Comparison of ENCODE assay signal across 8 cellular contexts in the genomic region with DNA sequence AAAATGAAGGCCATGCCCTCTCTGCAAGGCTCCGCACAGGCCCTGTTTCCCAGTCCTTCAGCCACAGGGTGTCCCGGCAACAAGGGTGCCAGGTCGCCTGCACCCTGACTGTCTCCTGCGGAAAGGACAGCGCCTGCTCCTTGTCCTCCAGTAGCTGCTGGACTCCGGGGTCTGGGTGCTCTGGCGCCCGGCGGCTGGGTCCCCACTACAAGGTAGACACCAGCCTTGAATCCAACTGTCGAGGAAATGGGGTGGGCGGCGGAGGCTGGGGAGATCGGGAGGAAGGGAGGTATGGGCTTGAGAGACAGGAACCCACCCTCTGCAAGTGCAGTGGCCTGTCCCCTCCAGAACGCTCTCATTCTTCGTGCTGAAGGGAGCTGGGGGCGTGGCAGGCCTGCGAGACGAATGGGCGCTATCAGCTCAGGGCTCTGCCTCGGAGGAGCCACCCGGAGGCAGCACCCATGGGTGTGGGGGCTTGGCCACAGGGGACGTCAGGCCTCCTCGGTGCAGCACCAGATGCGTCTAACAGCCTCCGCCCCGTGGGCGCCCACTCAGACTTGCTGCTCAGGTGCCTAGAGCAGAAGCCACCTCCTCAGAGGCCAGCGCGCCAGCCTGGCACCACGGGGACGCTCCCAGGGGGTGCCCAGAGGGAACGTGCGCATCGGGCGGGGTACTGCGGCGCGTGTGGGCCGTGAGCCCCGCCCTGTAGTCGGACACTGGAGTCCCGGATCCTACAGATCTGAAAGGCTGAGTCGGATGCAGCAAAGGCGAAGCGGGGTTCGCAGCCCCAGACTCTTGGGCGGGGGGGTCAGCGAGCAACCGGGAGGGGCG. TPM values are rescaled to one million over a fixed set of nuclear protein-coding genes. Genes with fewer than 3 reads are reported as not detected.
DNase-seq lines count a peak whose midpoint lies in the region; ATAC-seq and TF ChIP-seq lines count a peak whose summit lies in the region.

No MANE protein-coding gene starts in this region.

- peak overlapping the region; percentile 49 to 81 (median 66) for H3K4me3 ChIP-seq in liver (ENCODE audit: low read depth in 1 of 3, low read length in 3 of 3)

- H3K4me1 ChIP-seq in liver (ENCODE audit: control insufficient read depth in 4 of 4, insufficient read depth in 4 of 4, low read length in 3 of 4): peaks cover 5 to 24% (median 14%) of the 10 kb centered on the region in 4 donors

- TF ChIP-seq CTCF in VCaP (conservative IDR thresholded peaks at IDR 0.05) (no peak), liver (IDR thresholded peaks at IDR 0.05; ENCODE audit: low read depth, low read length, missing input control) (no peak)

- H3K27me3 ChIP-seq in liver (ENCODE audit: control insufficient read depth in 4 of 4, insufficient read depth in 4 of 4, low read length in 3 of 4): no peaks in the 10 kb centered on the region

- H3K9me3 ChIP-seq in liver (ENCODE audit: control insufficient read depth in 4 of 4, low read length in 3 of 4): no peaks in the 10 kb centered on the region

- H3K9ac ChIP-seq in liver (ENCODE audit: low read depth in 1 of 2, low read length in 2 of 2): peak overlapping the region; percentile 12 to 43

- peak; percentile 38 for DNase-seq in EL
- DNase-seq in HT1080 (ENCODE audit: low read depth): peak; percentile 32
- DNase-seq in central memory CD4-positive, alpha-beta T cell: peak; percentile 71
- DNase-seq in stimulated activated CD8-positive, alpha-beta memory T cell treated with anti-CD3 and anti-CD28 coated beads, Interleukin-12 subunit alpha, Interleukin-12 subunit beta, amount 100 ng/mL, for 24 hours (ENCODE audit: extremely low read depth): peak; percentile 40
- no peak for DNase-seq in cerebellar nuclear complex (lab: John Stamatoyannopoulos, UW)

- WGBS in liver: 34% methylated on average over 50 of the region's 50 CpGs

- peaks cover 0 to 2% (median 0%) of the 10 kb centered on the region in 4 donors for H3K36me3 ChIP-seq in liver (ENCODE audit: control insufficient read depth in 4 of 4, insufficient read depth in 3 of 4, low read depth in 1 of 4, low read length in 3 of 4)

- no peak for TF ChIP-seq RAD21 in liver (IDR thresholded peaks at IDR 0.05)

- H3K27ac ChIP-seq in VCaP (peak overlapping the region; percentile 81), liver (ENCODE audit: low read depth in 1 of 2, low read length in 2 of 2) (peak overlapping the region; percentile 67 to 75)

- peak; percentile 42 for ATAC-seq in GM21367 (IDR thresholded peaks at IDR 0.05; ENCODE audit: unreplicated experiment)

TF ChIP-seq in liver, 16 proteins besides CTCF, POLR2A, EP300 and RAD21:
- TF ChIP-seq SP1 (IDR thresholded peaks at IDR 0.05): no peak
- TF ChIP-seq JUND (IDR thresholded peaks at IDR 0.05): no peak
- no peak for TF ChIP-seq FOXA2 (IDR thresholded peaks at IDR 0.05)
- TF ChIP-seq HNF4G (IDR thresholded peaks at IDR 0.05): no peak
- TF ChIP-seq NR2F2 (IDR thresholded peaks at IDR 0.05): no peak
- no peak for TF ChIP-seq HNF4A (conservative IDR thresholded peaks at IDR 0.05)
- no peak for TF ChIP-seq RXRA (IDR thresholded peaks at IDR 0.05)
- TF ChIP-seq TAF1 (conservative IDR thresholded peaks at IDR 0.05): no peak
- TF ChIP-seq, protein P1, sequence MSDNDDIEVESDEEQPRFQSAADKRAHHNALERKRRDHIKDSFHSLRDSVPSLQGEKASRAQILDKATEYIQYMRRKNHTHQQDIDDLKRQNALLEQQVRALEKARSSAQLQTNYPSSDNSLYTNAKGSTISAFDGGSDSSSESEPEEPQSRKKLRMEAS (IDR thresholded peaks at IDR 0.05): no peak
- TF ChIP-seq EGR1 (IDR thresholded peaks at IDR 0.05; ENCODE audit: low read depth in 2 of 2): no peak
- no peak for TF ChIP-seq GABPA (IDR thresholded peaks at IDR 0.05 in 1 of 2, conservative IDR thresholded peaks at IDR 0.05 in 1 of 2)
- TF ChIP-seq, protein P2, sequence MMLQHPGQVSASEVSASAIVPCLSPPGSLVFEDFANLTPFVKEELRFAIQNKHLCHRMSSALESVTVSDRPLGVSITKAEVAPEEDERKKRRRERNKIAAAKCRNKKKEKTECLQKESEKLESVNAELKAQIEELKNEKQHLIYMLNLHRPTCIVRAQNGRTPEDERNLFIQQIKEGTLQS (IDR thresholded peaks at IDR 0.05): no peak
TF ChIP-seq in liver: peak in this region for 0.

RNA-seq across cellular contexts. Expression of a gene that starts 15.6 kb away (rescaled TPM):
- 1.6 and 4.2 TPM in 2 replicates for total RNA-seq in HT1080 (2014; rRNA removed; shearing (Covaris generic))
- 1.8 and 2.1 TPM in 2 replicates for polyA plus RNA-seq in HT1080 (2015; cell fraction: cytosol; rRNA removed)
- polyA plus RNA-seq in HT1080 (2015; cell fraction: nucleus; rRNA removed): 18.9 and 23.3 TPM in 2 replicates
- 1 to 10 TPM; 5.4 to 6.9 TPM for total RNA-seq in liver
- polyA plus RNA-seq in liver: 1 to 10 TPM; 1.3 to 2.0 TPM

RNA-seq across cellular contexts. Expression of a gene that starts 23.5 kb away (rescaled TPM):
- 0.03 and 0.13 TPM in 2 replicates for total RNA-seq in HT1080 (2014; rRNA removed; shearing (Covaris generic))
- not detected in 2 replicates for polyA plus RNA-seq in HT1080 (2015; cell fraction: cytosol; rRNA removed)
- not detected in 2 replicates for polyA plus RNA-seq in HT1080 (2015; cell fraction: nucleus; rRNA removed)
- total RNA-seq in liver: under 1 TPM; 0.05 to 0.25 TPM
- polyA plus RNA-seq in liver: under 1 TPM; 0.06 to 0.13 TPM

RNA-seq across cellular contexts. Expression of a gene that starts 31.1 kb away (rescaled TPM):
- total RNA-seq in HT1080 (2014; rRNA removed; shearing (Covaris generic)): not detected in 2 replicates
- not detected in 2 replicates for polyA plus RNA-seq in HT1080 (2015; cell fraction: cytosol; rRNA removed)
- not detected in 2 replicates for polyA plus RNA-seq in HT1080 (2015; cell fraction: nucleus; rRNA removed)
- total RNA-seq in liver: not detected
- not detected for polyA plus RNA-seq in liver

RNA-seq across cellular contexts. Expression of a gene that starts 47.6 kb away (rescaled TPM):
- 119 and 127 TPM in 2 replicates for total RNA-seq in HT1080 (2014; rRNA removed; shearing (Covaris generic))
- 74.4 and 76.1 TPM in 2 replicates for polyA plus RNA-seq in HT1080 (2015; cell fraction: cytosol; rRNA removed)
- 118 and 124 TPM in 2 replicates for polyA plus RNA-seq in HT1080 (2015; cell fraction: nucleus; rRNA removed)
- 10 to 100 TPM; 29.6 to 32.4 TPM for total RNA-seq in liver
- 10 to 100 TPM; 18.8 to 25.6 TPM for polyA plus RNA-seq in liver

RNA-seq across cellular contexts. Expression of a gene that starts 47.6 kb away (rescaled TPM):
- total RNA-seq in HT1080 (2014; rRNA removed; shearing (Covaris generic)): 102 and 108 TPM in 2 replicates
- 33.8 and 39.9 TPM in 2 replicates for polyA plus RNA-seq in HT1080 (2015; cell fraction: cytosol; rRNA removed)
- 25.1 and 34.2 TPM in 2 replicates for polyA plus RNA-seq in HT1080 (2015; cell fraction: nucleus; rRNA removed)
- 10 to 100 TPM; 13.7 to 31.3 TPM for total RNA-seq in liver
- polyA plus RNA-seq in liver: 10 to 100 TPM; 17.0 to 31.8 TPM

Comparison
In these comparisons a context has a peak if more than half of its experiments do, and no peak if none do; other contexts are left out.
1. DNase-seq: peak in EL (single experiment), HT1080 (single experiment), central memory CD4-positive, alpha-beta T cell (single experiment) and stimulated activated CD8-positive, alpha-beta memory T cell treated with anti-CD3 and anti-CD28 coated beads, Interleukin-12 subunit alpha, Interleukin-12 subunit beta, amount 100 ng/mL, for 24 hours (single experiment); none in cerebellar nuclear complex (0 of 2).